ENCODE assay signal across 23 cellular contexts in genomic region chr1:23645338-23645737, GRCh38.
"Had no signal": no experiment of that assay in that cellular context is flagged by ENCODE, and none has a peak within 500 bp of the region (broad histone marks: within the 10 kb centered on the region; RNA-seq: fewer than 3 reads in every experiment).

No MANE protein-coding gene starts in this region.

- FAIRE-seq: colon, islet of Langerhans had no signal

- H3K4me1 ChIP-seq: esophagus muscularis mucosa, spleen, testis, transverse colon had no signal

- H3K27ac ChIP-seq: epithelial cell of prostate, esophagus muscularis mucosa, gastrocnemius medialis, parathyroid adenoma, psoas muscle, spleen, testis, transverse colon had no signal

- ATAC-seq: effector memory CD8-positive, alpha-beta T cell; gastrocnemius medialis; mucosa of descending colon; naive thymus-derived CD8-positive, alpha-beta T cell; psoas muscle; sciatic nerve; stimulated activated memory B cell treated with anti-CD40 and anti-IgM and Interleukin-4, amounts not matched to agents 10 μg/mL and 1 μg/mL and 100 μg/mL, for 72 hours had no signal

- H3K9ac ChIP-seq: parathyroid adenoma had no signal

- DNase-seq: effector memory CD8-positive, alpha-beta T cell; gastrocnemius medialis; heart right ventricle; hypothalamus; kidney glomerular epithelial cell; mammary epithelial cell; mucosa of descending colon; naive thymus-derived CD8-positive, alpha-beta T cell; psoas muscle; retina; spleen; stimulated activated CD4-positive, alpha-beta T cell treated with anti-CD3 and anti-CD28 coated beads, Interleukin-15, amount 100 ng/mL, for 24 hours; stimulated activated CD4-positive, alpha-beta T cell treated with anti-CD3 and anti-CD28 coated beads, Interleukin-1b, Interleukin-23, amount 100 ng/mL, for 48 hours; stimulated activated CD4-positive, alpha-beta T cell treated with anti-CD3 and anti-CD28 coated beads, Interleukin-4, amount 100 ng/mL, for 24 hours; testis; transverse colon had no signal

- H3K27me3 ChIP-seq: esophagus muscularis mucosa, gastrocnemius medialis, spleen, testis, transverse colon had no signal

- H3K9me3 ChIP-seq: esophagus muscularis mucosa, gastrocnemius medialis, heart right ventricle, mucosa of descending colon, psoas muscle, spleen, testis, transverse colon had no signal

- H3K36me3 ChIP-seq: esophagus muscularis mucosa, gastrocnemius medialis, heart right ventricle, spleen, transverse colon had no signal

- H3K4me3 ChIP-seq: esophagus muscularis mucosa, gastrocnemius medialis, heart right ventricle, mucosa of descending colon, psoas muscle, spleen, testis, transverse colon had no signal
